ENCODE assay signal across 9 cellular contexts in the genomic region with DNA sequence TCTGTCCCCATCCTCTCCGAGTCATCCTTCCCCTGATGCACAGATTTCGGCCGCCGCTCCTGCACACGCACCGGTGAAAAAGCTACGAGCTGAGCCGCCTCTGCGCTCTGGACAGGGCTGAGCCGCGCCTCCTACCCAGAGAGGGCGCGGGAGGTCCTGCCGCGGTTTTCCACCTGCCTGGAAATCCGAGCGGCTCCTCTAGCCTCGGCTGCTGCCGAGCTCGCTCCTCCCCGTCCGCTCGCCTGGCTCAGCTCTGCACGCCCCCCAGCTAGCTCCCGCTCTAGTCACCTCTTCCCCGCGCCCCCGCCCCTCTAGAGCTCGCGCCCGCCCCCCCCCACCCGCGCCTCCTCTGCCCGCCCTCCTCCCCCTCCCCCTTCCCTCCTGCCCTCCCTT. TPM values are rescaled to one million over a fixed set of nuclear protein-coding genes. Genes with fewer than 3 reads are reported as not detected.
DNase-seq lines count a peak whose midpoint lies in the region; ATAC-seq and TF ChIP-seq lines count a peak whose summit lies in the region.
"Had no signal": no experiment of that assay in that cellular context is flagged by ENCODE, and none has a peak within 500 bp of the region (broad histone marks: within the 10 kb centered on the region; RNA-seq: fewer than 3 reads in every experiment).

No MANE protein-coding gene starts in this region.

- in situ Hi-C loops in Caki2 (cut with HindIII; ENCODE audit: low pct_unique_long_range_greater_than_20kb, low sequenced_read_pairs): no loop called here

- no peaks in the 10 kb centered on the region for H3K9me3 ChIP-seq in upper lobe of right lung

- no peak overlapping the region for H3K27ac ChIP-seq in upper lobe of right lung

- H3K4me3 Mint-ChIP-seq in chondrocyte (ENCODE audit: unreplicated experiment): peak overlapping the region; percentile 22
- H3K4me3 Mint-ChIP-seq in activated T-helper 17 cell treated with anti-CD3 and anti-CD28 coated beads, Interleukin-2, amount 50 U/mL, for 72 hours: no peak overlapping the region
- H3K4me3 Mint-ChIP-seq: dendritic cell treated with granulocyte-macrophage colony-stimulating factor and Interleukin-4, amounts not matched to agents 40 ng/mL and 50 ng/mL, for 4 days had no signal

- no peaks in the 10 kb centered on the region for H3K4me1 ChIP-seq in upper lobe of right lung

- ATAC-seq in upper lobe of right lung (no peak), HG03039 (IDR thresholded peaks at IDR 0.05; ENCODE audit: unreplicated experiment) (no peak)
- ATAC-seq in activated T-helper 17 cell treated with anti-CD3 and anti-CD28 coated beads, Interleukin-2, amount 50 U/mL, for 72 hours (replicated peaks): no peak

- no peak overlapping the region for H3K4me3 ChIP-seq in upper lobe of right lung

- intact Hi-C loops in upper lobe of right lung (cut with DNase I): no loop called here

- H3K4me1 Mint-ChIP-seq in chondrocyte (ENCODE audit: low read depth): peaks cover 6% of the 10 kb centered on the region
- no peaks in the 10 kb centered on the region for H3K4me1 Mint-ChIP-seq in activated T-helper 17 cell treated with anti-CD3 and anti-CD28 coated beads, Interleukin-2, amount 50 U/mL, for 72 hours

- no peaks in the 10 kb centered on the region for H3K36me3 ChIP-seq in upper lobe of right lung

- DNase-seq in Caki2 (ENCODE audit: low read depth) (peak; percentile 82), NCI-H2107 (lab: John Stamatoyannopoulos, UW) (peak; percentile 50), chondrocyte (ENCODE audit: low spot score) (no peak), myocyte (ENCODE audit: low read depth) (peak; percentile 66), upper lobe of right lung (no peak)
- no peak for DNase-seq in activated CD8-positive, alpha-beta memory T cell treated with anti-CD3 and anti-CD28 coated beads, Interleukin-2, amount 50 U/mL, for 48 hours

- no peaks in the 10 kb centered on the region for H3K36me3 Mint-ChIP-seq in chondrocyte (ENCODE audit: low read depth)
- no peaks in the 10 kb centered on the region for H3K36me3 Mint-ChIP-seq in activated T-helper 17 cell treated with anti-CD3 and anti-CD28 coated beads, Interleukin-2, amount 50 U/mL, for 72 hours (ENCODE audit: low read depth)

- TF ChIP-seq CTCF in chondrocyte (IDR thresholded peaks at IDR 0.05) (no peak), upper lobe of right lung (IDR thresholded peaks at IDR 0.05) (no peak)

- H3K27me3 Mint-ChIP-seq in chondrocyte (ENCODE audit: low read depth): peaks cover 75% of the 10 kb centered on the region
- H3K27me3 Mint-ChIP-seq in activated T-helper 17 cell treated with anti-CD3 and anti-CD28 coated beads, Interleukin-2, amount 50 U/mL, for 72 hours: peaks cover 25% of the 10 kb centered on the region

- H3K27ac Mint-ChIP-seq in chondrocyte (ENCODE audit: unreplicated experiment): no peak overlapping the region
- no peak overlapping the region for H3K27ac Mint-ChIP-seq in activated T-helper 17 cell treated with anti-CD3 and anti-CD28 coated beads, Interleukin-2, amount 50 U/mL, for 72 hours
- H3K27ac Mint-ChIP-seq: dendritic cell treated with granulocyte-macrophage colony-stimulating factor and Interleukin-4, amounts not matched to agents 40 ng/mL and 50 ng/mL, for 4 days had no signal

- H3K9me3 Mint-ChIP-seq in chondrocyte (ENCODE audit: low read depth): no peaks in the 10 kb centered on the region
- no peaks in the 10 kb centered on the region for H3K9me3 Mint-ChIP-seq in activated T-helper 17 cell treated with anti-CD3 and anti-CD28 coated beads, Interleukin-2, amount 50 U/mL, for 72 hours
- H3K9me3 Mint-ChIP-seq: dendritic cell treated with granulocyte-macrophage colony-stimulating factor and Interleukin-4, amounts not matched to agents 40 ng/mL and 50 ng/mL, for 4 days had no signal

- peaks cover 74% of the 10 kb centered on the region for H3K27me3 ChIP-seq in upper lobe of right lung

RNA-seq across cellular contexts. Expression of a gene that starts 0.2 kb away (rescaled TPM):
- total RNA-seq in Caki2 (2014; rRNA removed; shearing (Covaris generic); ENCODE audit: low replicate concordance): 23.3 and 24.2 TPM in 2 replicates
- total RNA-seq in chondrocyte: 0.12 to 3.1 TPM (median 1.6 TPM) in 3 replicates
- total RNA-seq in myocyte: 15.5 and 15.9 TPM in 2 replicates
- 31.5 TPM for polyA plus RNA-seq in myocyte (2012)
- total RNA-seq in upper lobe of right lung: not detected
- under 1 TPM; 0.08 to 0.24 TPM for total RNA-seq in activated T-helper 17 cell treated with anti-CD3 and anti-CD28 coated beads, Interleukin-2, amount 50 U/mL, for 72 hours

Comparison
In these comparisons a context has a peak if more than half of its experiments do, and no peak if none do; other contexts are left out.
1. DNase-seq: peak in Caki2 (single experiment), NCI-H2107 (single experiment) and myocyte (single experiment); none in chondrocyte (single experiment), activated CD8-positive, alpha-beta memory T cell treated with anti-CD3 and anti-CD28 coated beads, Interleukin-2, amount 50 U/mL, for 48 hours (single experiment) and upper lobe of right lung (single experiment).